ENCODE assay signal across 8 cellular contexts in genomic region chr2:61535449-61535848, GRCh38. TPM values are rescaled to one million over a fixed set of nuclear protein-coding genes. Genes with fewer than 3 reads are reported as not detected.
DNase-seq lines count a peak whose midpoint lies in the region; ATAC-seq and TF ChIP-seq lines count a peak whose summit lies in the region.

No MANE protein-coding gene starts in this region.

- H3K27me3 Mint-ChIP-seq in activated CD8-positive, alpha-beta memory T cell treated with anti-CD3 and anti-CD28 coated beads, Interleukin-2, amount 10 ng/mL, durations not matched to agents 7 days and 5 days = no peaks in the 10 kb centered on the region
- no peaks in the 10 kb centered on the region for H3K27me3 Mint-ChIP-seq in activated naive CD8-positive, alpha-beta T cell

- peaks cover 14% of the 10 kb centered on the region for H3K4me1 ChIP-seq in testis

- no peaks in the 10 kb centered on the region for H3K36me3 ChIP-seq in testis (ENCODE audit: low read depth, missing control alignments)

- no peak for DNase-seq in activated CD8-positive, alpha-beta memory T cell treated with anti-CD3 and anti-CD28 coated beads, Interleukin-2, amount 10 ng/mL, durations not matched to agents 7 days and 5 days
- DNase-seq in activated CD8-positive, alpha-beta memory T cell treated with anti-CD3 and anti-CD28 coated beads, Interleukin-2, amount 50 U/mL, for 4 hours = no peak
- peak; percentile 14 for DNase-seq in iris pigment epithelial cell (ENCODE audit: low read depth)
- DNase-seq in testis = no peak

- H3K27ac Mint-ChIP-seq in activated CD8-positive, alpha-beta memory T cell treated with anti-CD3 and anti-CD28 coated beads, Interleukin-2, amount 10 ng/mL, durations not matched to agents 7 days and 5 days = peak overlapping the region; percentile 98
- H3K27ac Mint-ChIP-seq in activated naive CD8-positive, alpha-beta T cell = peak overlapping the region; percentile 99

- H3K9me3 ChIP-seq in testis = no peaks in the 10 kb centered on the region

- H3K9me3 Mint-ChIP-seq in activated CD8-positive, alpha-beta memory T cell treated with anti-CD3 and anti-CD28 coated beads, Interleukin-2, amount 10 ng/mL, durations not matched to agents 7 days and 5 days (ENCODE audit: low read depth) = no peaks in the 10 kb centered on the region
- H3K9me3 Mint-ChIP-seq in activated naive CD8-positive, alpha-beta T cell (ENCODE audit: low read depth) = no peaks in the 10 kb centered on the region

- H3K36me3 Mint-ChIP-seq in activated CD8-positive, alpha-beta memory T cell treated with anti-CD3 and anti-CD28 coated beads, Interleukin-2, amount 10 ng/mL, durations not matched to agents 7 days and 5 days = peaks cover 20% of the 10 kb centered on the region
- H3K36me3 Mint-ChIP-seq in activated naive CD8-positive, alpha-beta T cell = peaks cover 5% of the 10 kb centered on the region

- no peak for ATAC-seq in activated CD8-positive, alpha-beta memory T cell treated with anti-CD3 and anti-CD28 coated beads, Interleukin-2, amount 10 ng/mL, durations not matched to agents 7 days and 5 days
- ATAC-seq in HG03520 (IDR thresholded peaks at IDR 0.05; ENCODE audit: unreplicated experiment) = no peak
- ATAC-seq in GM21825 (IDR thresholded peaks at IDR 0.05; ENCODE audit: unreplicated experiment) = no peak
- no peak for ATAC-seq in GM18520 (IDR thresholded peaks at IDR 0.05; ENCODE audit: unreplicated experiment)

- H3K27ac ChIP-seq in testis = peak overlapping the region; percentile 94 to 97

- CTCF ChIA-PET in activated CD8-positive, alpha-beta memory T cell treated with anti-CD3 and anti-CD28 coated beads, Interleukin-2, amount 10 ng/mL, durations not matched to agents 7 days and 5 days (lab: Charles Lee) = interaction anchor here (0.9 kb wide), 1 partner anchor 67 kb away, joined by 3 read pairs; no protein-coding TSS in a partner anchor

- TF ChIP-seq CTCF in testis (IDR thresholded peaks at IDR 0.05) = no peak

- H3K4me3 Mint-ChIP-seq in activated CD8-positive, alpha-beta memory T cell treated with anti-CD3 and anti-CD28 coated beads, Interleukin-2, amount 10 ng/mL, durations not matched to agents 7 days and 5 days = peak overlapping the region; percentile 99
- peak overlapping the region; percentile 98 for H3K4me3 Mint-ChIP-seq in activated naive CD8-positive, alpha-beta T cell

- intact Hi-C loops in testis (cut with DNase I; ENCODE audit: low total_unique reads) = no loop called here

- H3K4me3 ChIP-seq in testis = peak overlapping the region; percentile 79 to 87

- no peak for TF ChIP-seq POLR2A in testis (IDR thresholded peaks at IDR 0.05)

- WGBS in testis, 2 donors = 9 to 11% methylated on average over 5 of the region's 5 CpGs

- no peaks in the 10 kb centered on the region for H3K27me3 ChIP-seq in testis

- H3K4me1 Mint-ChIP-seq in activated CD8-positive, alpha-beta memory T cell treated with anti-CD3 and anti-CD28 coated beads, Interleukin-2, amount 10 ng/mL, durations not matched to agents 7 days and 5 days = peaks cover 38% of the 10 kb centered on the region
- peaks cover 53% of the 10 kb centered on the region for H3K4me1 Mint-ChIP-seq in activated naive CD8-positive, alpha-beta T cell (ENCODE audit: low read depth)

RNA-seq across cellular contexts. Expression of gene XPO1, which starts 2.7 kb away (rescaled TPM):
- total RNA-seq in activated CD8-positive, alpha-beta memory T cell treated with anti-CD3 and anti-CD28 coated beads, Interleukin-2, amount 10 ng/mL, durations not matched to agents 7 days and 5 days = 100 to 1,000 TPM; 198 to 203 TPM
- total RNA-seq in testis = 100 to 1,000 TPM; 236 to 239 TPM
- polyA plus RNA-seq in testis (ENCODE audit: insufficient read depth, low read depth, low replicate concordance) = 108 TPM
